ENCODE assay signal across 2 cellular contexts in genomic region chr7:6420680-6421079, GRCh38.
TF ChIP-seq lines count a peak whose summit lies in the region.

No MANE protein-coding gene starts in this region.

TF ChIP-seq in IMR-90, 13 proteins besides CTCF, POLR2A, EP300 and RAD21:
- TF ChIP-seq BHLHE40 (IDR thresholded peaks at IDR 0.05; ENCODE audit: low read depth, low read length) = no peak
- TF ChIP-seq MXI1 (IDR thresholded peaks at IDR 0.05; ENCODE audit: borderline replicate concordance, low read depth, low read length) = no peak
- no peak for TF ChIP-seq RFX5 (IDR thresholded peaks at IDR 0.05; ENCODE audit: low read depth, low read length)
- no peak for TF ChIP-seq CEBPB (IDR thresholded peaks at IDR 0.05; ENCODE audit: low read depth, low read length)
- TF ChIP-seq SMC3 (IDR thresholded peaks at IDR 0.05; ENCODE audit: low read depth, low read length) = no peak
- TF ChIP-seq CHD1 (IDR thresholded peaks at IDR 0.05; ENCODE audit: low read depth, low read length) = no peak
- TF ChIP-seq USF2 (IDR thresholded peaks at IDR 0.05; ENCODE audit: low read depth, low read length) = no peak
- TF ChIP-seq NFE2L2 (IDR thresholded peaks at IDR 0.05; ENCODE audit: low read depth, low read length) = no peak
- TF ChIP-seq MAZ (IDR thresholded peaks at IDR 0.05; ENCODE audit: borderline replicate concordance, low read depth, low read length) = no peak
- no peak for TF ChIP-seq RCOR1 (IDR thresholded peaks at IDR 0.05; ENCODE audit: insufficient replicate concordance, low read length)
- TF ChIP-seq MAFK (IDR thresholded peaks at IDR 0.05; ENCODE audit: low read depth, low read length) = no peak
- no peak for TF ChIP-seq FOS (IDR thresholded peaks at IDR 0.05; ENCODE audit: low read depth, low read length)
- no peak for TF ChIP-seq ELK1 (IDR thresholded peaks at IDR 0.05; ENCODE audit: borderline replicate concordance, low read depth, low read length)

TF ChIP-seq in K562, 482 proteins besides CTCF, POLR2A, EP300 and RAD21:
- no peak for TF ChIP-seq ZMIZ1 (IDR thresholded peaks at IDR 0.05; ENCODE audit: low read depth in 2 of 2, low read length in 2 of 2)
- TF ChIP-seq NFIC (IDR thresholded peaks at IDR 0.05) = peak; percentile 62
